ENCODE assay signal across 8 cellular contexts in genomic region chr19:56139847-56140582, GRCh38.
DNase-seq lines count a peak whose midpoint lies in the region; ATAC-seq and TF ChIP-seq lines count a peak whose summit lies in the region.

No MANE protein-coding gene starts in this region.

- no peak for ATAC-seq in HG02610 (IDR thresholded peaks at IDR 0.05; ENCODE audit: unreplicated experiment)
- ATAC-seq in HG03045 (IDR thresholded peaks at IDR 0.05; ENCODE audit: unreplicated experiment) = no peak

- no peaks in the 10 kb centered on the region for H3K9me3 Mint-ChIP-seq in T-helper 2 cell treated with Interferon-gamma antibody and Interleukin-4, amounts not matched to agents 5 μg/mL and 100 μg/mL, for 36 hours

- H3K36me3 Mint-ChIP-seq in T-helper 2 cell treated with Interferon-gamma antibody and Interleukin-4, amounts not matched to agents 5 μg/mL and 100 μg/mL, for 36 hours (ENCODE audit: low read depth) = no peaks in the 10 kb centered on the region

- H3K27me3 Mint-ChIP-seq in T-helper 2 cell treated with Interferon-gamma antibody and Interleukin-4, amounts not matched to agents 5 μg/mL and 100 μg/mL, for 36 hours (ENCODE audit: low read depth) = no peaks in the 10 kb centered on the region

- peak; percentile 33 for DNase-seq in NCI-H748 treated with DMSO at 0.1 percent for 48 hours (lab: John Stamatoyannopoulos, UW)
- no peak for DNase-seq in NCI-H748 (lab: John Stamatoyannopoulos, UW; ENCODE audit: unreplicated experiment)
- no peak for DNase-seq in T-helper 2 cell treated with Interferon-gamma antibody and Interleukin-4, amounts not matched to agents 5 μg/mL and 100 μg/mL, for 36 hours (ENCODE audit: low spot score)
- DNase-seq in fibroblast of pulmonary artery (ENCODE audit: low read depth) = no peak
- no peak for DNase-seq in skeletal muscle cell (ENCODE audit: low read depth)
- DNase-seq in NCI-H345 treated with DMSO at 0.1 percent for 48 hours (lab: John Stamatoyannopoulos, UW; ENCODE audit: unreplicated experiment) = no peak

- H3K4me1 Mint-ChIP-seq in T-helper 2 cell treated with Interferon-gamma antibody and Interleukin-4, amounts not matched to agents 5 μg/mL and 100 μg/mL, for 36 hours (ENCODE audit: low read depth) = peaks cover 25% of the 10 kb centered on the region

- H3K4me3 Mint-ChIP-seq in T-helper 2 cell treated with Interferon-gamma antibody and Interleukin-4, amounts not matched to agents 5 μg/mL and 100 μg/mL, for 36 hours = peak overlapping the region; percentile 87

- peak overlapping the region; percentile 66 for H3K4me3 ChIP-seq in fibroblast of pulmonary artery (replicated peaks; ENCODE audit: low read depth, low read length)
- peak overlapping the region; percentile 67 for H3K4me3 ChIP-seq in skeletal muscle cell (ENCODE audit: low read depth, low read length)

- TF ChIP-seq CTCF in fibroblast of pulmonary artery (IDR thresholded peaks at IDR 0.05; ENCODE audit: low read length, missing control alignments) = no peak

- peak overlapping the region; percentile 86 for H3K27ac Mint-ChIP-seq in T-helper 2 cell treated with Interferon-gamma antibody and Interleukin-4, amounts not matched to agents 5 μg/mL and 100 μg/mL, for 36 hours
